16 cellular contexts compared by ENCODE assay signal in the genomic region with DNA sequence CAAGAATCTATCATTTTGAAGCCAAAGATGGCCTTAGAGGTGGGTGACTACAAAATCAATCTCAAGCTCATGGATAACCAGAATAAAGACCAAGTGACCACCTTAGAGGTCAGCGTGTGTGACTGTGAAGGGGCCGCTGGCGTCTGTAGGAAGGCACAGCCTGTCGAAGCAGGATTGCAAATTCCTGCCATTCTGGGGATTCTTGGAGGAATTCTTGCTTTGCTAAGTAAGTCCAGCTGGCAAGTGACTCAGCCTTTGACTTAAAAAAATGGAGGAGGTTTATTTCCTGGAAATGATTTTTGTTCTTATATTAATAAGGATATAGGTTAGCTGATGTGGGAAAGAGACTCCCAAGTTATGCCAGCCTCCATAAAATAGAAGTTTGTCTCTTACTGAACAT. TPM values are rescaled to one million over a fixed set of nuclear protein-coding genes. Genes with fewer than 3 reads are reported as not detected.
DNase-seq lines count a peak whose midpoint lies in the region; FAIRE-seq and TF ChIP-seq lines count a peak whose summit lies in the region.
"Had no signal": no experiment of that assay in that cellular context is flagged by ENCODE, and none has a peak within 500 bp of the region (broad histone marks: within the 10 kb centered on the region; RNA-seq: fewer than 3 reads in every experiment).

No MANE protein-coding gene starts in this region.

- no peaks in the 10 kb centered on the region for H3K27me3 ChIP-seq in AG04450 (ENCODE audit: control insufficient read depth, insufficient read depth, low read length)
- H3K27me3 ChIP-seq: ovary, SJCRH30, tibial artery had no signal

- POLR2A ChIA-PET in AG04450 (lab: Yijun Ruan, JAX): interaction anchor here (0.6 to 0.7 kb wide), 3 partner anchors 18 to 92 kb away, joined by 3 to 9 read pairs (median 7); no protein-coding TSS in a partner anchor
- POLR2A ChIA-PET in HEK293T (lab: Yijun Ruan, JAX): no interaction called here

- peaks cover 6% of the 10 kb centered on the region for H3K9me3 ChIP-seq in AG04450 (ENCODE audit: control insufficient read depth, insufficient read depth, low read length)
- H3K9me3 ChIP-seq: ovary, SJCRH30, tibial artery had no signal

- DNase-seq in AG04450 (ENCODE audit: low read depth, low spot score): peak; percentile 69
- DNase-seq in HTR-8/SVneo (ENCODE audit: insufficient read length, low spot score): peak; percentile 85
- DNase-seq in choroid plexus epithelial cell (ENCODE audit: low read depth): peak; percentile 92
- DNase-seq in kidney glomerular epithelial cell (lab: John Stamatoyannopoulos, UW): peak; percentile 46
- DNase-seq in NCI-H345 treated with DMSO at 0.1 percent for 48 hours (lab: John Stamatoyannopoulos, UW; ENCODE audit: unreplicated experiment): no peak
- no peak for DNase-seq in nucleus accumbens (lab: John Stamatoyannopoulos, UW)
- DNase-seq in HEK293T (ENCODE audit: extremely low spot score): no peak
- no peak for DNase-seq in effector CD8-positive, alpha-beta T cell (lab: John Stamatoyannopoulos, UW)
- DNase-seq: activated CD4-positive, alpha-beta T cell treated with anti-CD3 and anti-CD28 coated beads for 48 hours; activated effector memory CD4-positive, alpha-beta T cell treated with Interleukin-2 at 50 U/mL for 16 hours; immature natural killer cell; NCI-H2081; ovary; tibial artery had no signal

- peak overlapping the region; percentile 87 for H3K27ac ChIP-seq in AG04450 (ENCODE audit: low read depth, low read length)
- H3K27ac ChIP-seq: C4-2B, ovary, SJCRH30 had no signal

- TF ChIP-seq CTCF in AG04450 (IDR thresholded peaks at IDR 0.05; ENCODE audit: low read depth, low read length) (no peak), choroid plexus epithelial cell (conservative IDR thresholded peaks at IDR 0.05; ENCODE audit: low read depth, low read length) (no peak)

- FAIRE-seq in HTR-8/SVneo (lab: Jason Lieb, UNC): peak; percentile 92

- CTCF ChIA-PET in AG04450 (lab: Charles Lee) (interaction anchor here (0.7 to 1.8 kb wide), 7 partner anchors 20 to 301 kb away, joined by 3 to 10 read pairs (median 4); a partner anchor contains a TSS), HEK293T (lab: Yijun Ruan, JAX) (interaction anchor here (0.6 to 0.7 kb wide), 2 partner anchors 292 to 303 kb away, joined by 4 to 7 read pairs; no protein-coding TSS in a partner anchor)

- no peak overlapping the region for H3K4me3 ChIP-seq in AG04450 (ENCODE audit: low read depth, low read length)
- no peak overlapping the region for H3K4me3 ChIP-seq in choroid plexus epithelial cell (ENCODE audit: low read depth, low read length)
- H3K4me3 ChIP-seq: ovary, SJCRH30, tibial artery had no signal

TF ChIP-seq in HEK293T, 16 proteins besides CTCF, POLR2A, EP300 and RAD21:
- TF ChIP-seq FOXK2 (IDR thresholded peaks at IDR 0.05): no peak
- TF ChIP-seq L3MBTL2 (conservative IDR thresholded peaks at IDR 0.05): no peak
- TF ChIP-seq ELF4 (IDR thresholded peaks at IDR 0.05): no peak
- TF ChIP-seq NFRKB (IDR thresholded peaks at IDR 0.05): no peak
- no peak for TF ChIP-seq CTBP1 (IDR thresholded peaks at IDR 0.05; ENCODE audit: borderline replicate concordance)
- no peak for TF ChIP-seq TARDBP (IDR thresholded peaks at IDR 0.05)
- TF ChIP-seq, protein P1, sequence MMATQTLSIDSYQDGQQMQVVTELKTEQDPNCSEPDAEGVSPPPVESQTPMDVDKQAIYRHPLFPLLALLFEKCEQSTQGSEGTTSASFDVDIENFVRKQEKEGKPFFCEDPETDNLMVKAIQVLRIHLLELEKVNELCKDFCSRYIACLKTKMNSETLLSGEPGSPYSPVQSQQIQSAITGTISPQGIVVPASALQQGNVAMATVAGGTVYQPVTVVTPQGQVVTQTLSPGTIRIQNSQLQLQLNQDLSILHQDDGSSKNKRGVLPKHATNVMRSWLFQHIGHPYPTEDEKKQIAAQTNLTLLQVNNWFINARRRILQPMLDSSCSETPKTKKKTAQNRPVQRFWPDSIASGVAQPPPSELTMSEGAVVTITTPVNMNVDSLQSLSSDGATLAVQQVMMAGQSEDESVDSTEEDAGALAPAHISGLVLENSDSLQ (IDR thresholded peaks at IDR 0.05): no peak
- no peak for TF ChIP-seq FOXA1 (IDR thresholded peaks at IDR 0.05)
- TF ChIP-seq HDGF (IDR thresholded peaks at IDR 0.05; ENCODE audit: borderline replicate concordance): no peak
- TF ChIP-seq SUZ12 (IDR thresholded peaks at IDR 0.05): no peak
- no peak for TF ChIP-seq BHLHE40 (IDR thresholded peaks at IDR 0.05; ENCODE audit: borderline replicate concordance)
- TF ChIP-seq ARNT (IDR thresholded peaks at IDR 0.05): no peak
- no peak for TF ChIP-seq SP1 (IDR thresholded peaks at IDR 0.05)
- no peak for TF ChIP-seq LEF1 (IDR thresholded peaks at IDR 0.05; ENCODE audit: borderline replicate concordance)
TF ChIP-seq in HEK293T: peak in this region for 0.

RNA-seq across cellular contexts. Expression of a gene that starts 19.9 kb away (rescaled TPM):
- 11.6 and 16.2 TPM in 2 replicates for polyA plus RNA-seq in AG04450 (2011; rRNA removed)
- polyA minus RNA-seq in AG04450 (2011; rRNA and poly(A)+ RNA removed): 45.0 and 92.2 TPM in 2 replicates

Comparison
In these comparisons a context has a peak if more than half of its experiments do, and no peak if none do; other contexts are left out.
1. DNase-seq: peak in AG04450 (single experiment), HTR-8/SVneo (single experiment), choroid plexus epithelial cell (single experiment) and kidney glomerular epithelial cell (single experiment); none in NCI-H345 treated with DMSO at 0.1 percent for 48 hours (single experiment), nucleus accumbens (0 of 56), HEK293T (single experiment) and effector CD8-positive, alpha-beta T cell (single experiment).